ENCODE assay signal across 26 cellular contexts in the genomic region with DNA sequence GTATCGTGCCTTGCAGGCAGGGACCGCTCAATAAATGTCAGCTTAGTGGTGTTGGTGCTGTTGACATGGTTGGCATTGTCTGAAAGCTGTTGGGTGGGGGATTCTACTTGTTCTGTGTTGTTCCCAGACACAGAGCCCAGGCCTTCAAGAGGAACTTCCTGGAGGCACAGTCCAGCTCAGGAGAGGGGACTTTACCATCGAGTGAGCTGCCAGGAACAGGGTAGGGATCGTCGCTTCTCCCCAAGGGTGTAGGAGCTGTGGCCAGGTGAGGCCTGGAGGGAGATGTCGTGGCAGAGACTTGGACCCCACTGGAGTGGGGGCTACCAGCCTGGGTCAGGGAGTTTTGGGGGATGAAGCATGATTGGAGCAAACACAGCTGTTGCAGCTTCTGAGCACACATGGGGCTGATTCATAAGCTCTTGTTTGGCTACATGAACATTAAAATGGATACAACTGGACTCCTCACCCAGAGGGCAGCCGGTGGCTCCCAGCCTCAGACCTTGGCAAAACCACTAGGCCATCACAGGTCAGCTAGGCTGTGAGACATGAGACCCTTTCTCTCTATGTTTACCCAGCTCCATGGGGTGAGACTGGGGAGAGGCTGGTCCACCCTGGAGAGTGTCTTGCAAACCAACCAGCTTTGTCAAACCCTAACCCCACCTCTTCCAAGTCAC.
"Had no signal": no experiment of that assay in that cellular context is flagged by ENCODE, and none has a peak within 500 bp of the region (broad histone marks: within the 10 kb centered on the region; RNA-seq: fewer than 3 reads in every experiment).

No MANE protein-coding gene starts in this region.

- H3K9me3 Mint-ChIP-seq: activated CD4-positive, alpha-beta memory T cell treated with anti-CD3 and anti-CD28 coated beads, Interleukin-2, amount 10 ng/mL, durations not matched to agents 7 days and 5 days; activated naive CD8-positive, alpha-beta T cell treated with anti-CD3 and anti-CD28 coated beads for 36 hours; activated T-helper 2 cell treated with anti-CD3 and anti-CD28 coated beads, Interferon-gamma antibody, Interleukin-2, Interleukin-4, amounts not matched to agents 10 μg/mL and 5 μg/mL and 100 μg/mL, durations not matched to agents 14 hours and 24 hours and 36 hours had no signal

- H3K4me1 Mint-ChIP-seq: activated CD4-positive, alpha-beta memory T cell treated with anti-CD3 and anti-CD28 coated beads, Interleukin-2, amount 10 ng/mL, durations not matched to agents 7 days and 5 days; activated CD4-positive, alpha-beta T cell treated with anti-CD3 and anti-CD28 coated beads for 36 hours; activated naive CD4-positive, alpha-beta T cell treated with anti-CD3 and anti-CD28 coated beads, Interleukin-2, amount 10 ng/mL, durations not matched to agents 7 days and 5 days; activated naive CD8-positive, alpha-beta T cell treated with anti-CD3 and anti-CD28 coated beads for 36 hours had no signal

- H3K27ac Mint-ChIP-seq: activated CD4-positive, alpha-beta memory T cell treated with anti-CD3 and anti-CD28 coated beads, Interleukin-2, amount 10 ng/mL, durations not matched to agents 7 days and 5 days; activated CD4-positive, alpha-beta T cell treated with anti-CD3 and anti-CD28 coated beads for 36 hours; activated naive CD4-positive, alpha-beta T cell treated with anti-CD3 and anti-CD28 coated beads, Interleukin-2, amount 10 ng/mL, durations not matched to agents 7 days and 5 days; activated naive CD8-positive, alpha-beta T cell treated with anti-CD3 and anti-CD28 coated beads for 36 hours; activated T-cell treated with anti-CD3 and anti-CD28 coated beads, Interleukin-2, amount 50 U/mL, for 72 hours; activated T-helper 2 cell treated with anti-CD3 and anti-CD28 coated beads, Interferon-gamma antibody, Interleukin-2, Interleukin-4, amounts not matched to agents 10 μg/mL and 5 μg/mL and 100 μg/mL, durations not matched to agents 14 hours and 24 hours and 36 hours had no signal

- H3K4me1 ChIP-seq: Peyer's patch had no signal

- H3K27me3 ChIP-seq: brain microvascular endothelial cell, cardiac muscle cell, Peyer's patch had no signal

- H3K9ac ChIP-seq: SK-N-SH had no signal

- H3K4me3 Mint-ChIP-seq: activated CD4-positive, alpha-beta memory T cell treated with anti-CD3 and anti-CD28 coated beads, Interleukin-2, amount 10 ng/mL, durations not matched to agents 7 days and 5 days; activated CD4-positive, alpha-beta T cell treated with anti-CD3 and anti-CD28 coated beads for 36 hours; activated naive CD4-positive, alpha-beta T cell treated with anti-CD3 and anti-CD28 coated beads, Interleukin-2, amount 10 ng/mL, durations not matched to agents 7 days and 5 days; activated naive CD8-positive, alpha-beta T cell treated with anti-CD3 and anti-CD28 coated beads for 36 hours; activated T-cell treated with anti-CD3 and anti-CD28 coated beads, Interleukin-2, amount 50 U/mL, for 72 hours had no signal

- H3K9me3 ChIP-seq: Peyer's patch, SJCRH30, SK-N-SH had no signal

- H3K36me3 ChIP-seq: brain microvascular endothelial cell, cardiac muscle cell, Peyer's patch, SJCRH30, WERI-Rb-1 had no signal

- H3K4me3 ChIP-seq: cardiac muscle cell, K562, Peyer's patch, SJCRH30 had no signal

- ATAC-seq: activated CD4-positive, alpha-beta T cell treated with anti-CD3 and anti-CD28 coated beads for 36 hours; activated T-cell treated with anti-CD3 and anti-CD28 coated beads, Interleukin-2, amount 50 U/mL, for 72 hours; K562 had no signal

- H3K27ac ChIP-seq: brain microvascular endothelial cell, cardiac muscle cell, Peyer's patch, RWPE1, SJCRH30, WERI-Rb-1 had no signal

- H3K4me2 ChIP-seq: SK-N-SH had no signal

- DNase-seq: activated CD4-positive, alpha-beta memory T cell treated with anti-CD3 and anti-CD28 coated beads, Interleukin-2, amount 10 ng/mL, durations not matched to agents 7 days and 5 days; activated CD4-positive, alpha-beta T cell treated with anti-CD3 and anti-CD28 coated beads for 36 hours; activated CD4-positive, alpha-beta T cell treated with anti-CD3 and anti-CD28 coated beads, Interleukin-2, amount 50 U/mL, for 1 hour; activated gamma-delta T cell treated with Interleukin-2 at 50 U/mL for 16 hours; activated naive CD4-positive, alpha-beta T cell treated with anti-CD3 and anti-CD28 coated beads, Interleukin-2, amount 10 ng/mL, durations not matched to agents 7 days and 5 days; activated naive CD8-positive, alpha-beta T cell treated with anti-CD3 and anti-CD28 coated beads for 36 hours; activated T-cell treated with anti-CD3 and anti-CD28 coated beads, Interleukin-2, amount 50 U/mL, for 72 hours; brain microvascular endothelial cell; Karpas-422; NCI-H1048; NCI-H1417; NCI-H1930; NCI-H510A treated with DMSO at 0.1 percent for 48 hours; NCI-H69; NK-92 treated with Interleukin-12 subunit alpha and Interleukin-12 subunit beta, amount 100 ng/mL, for 24 hours; OCI-M1; Peyer's patch; Right ventricle myocardium superior; SJCRH30; SK-N-SH; T-helper 1 cell; WERI-Rb-1 had no signal

- H3K36me3 Mint-ChIP-seq: activated naive CD4-positive, alpha-beta T cell treated with anti-CD3 and anti-CD28 coated beads, Interleukin-2, amount 10 ng/mL, durations not matched to agents 7 days and 5 days; activated naive CD8-positive, alpha-beta T cell treated with anti-CD3 and anti-CD28 coated beads for 36 hours had no signal
